ENCODE assay signal across 32 cellular contexts in genomic region chr1:2121071-2121691, GRCh38.
A peak's percentile ranks its signal among the peaks of the same experiment; 100 is the strongest.
DNase-seq lines count a peak whose midpoint lies in the region; ATAC-seq, FAIRE-seq and TF ChIP-seq lines count a peak whose summit lies in the region.
"Had no signal": no experiment of that assay in that cellular context is flagged by ENCODE, and none has a peak within 500 bp of the region (broad histone marks: within the 10 kb centered on the region; RNA-seq: fewer than 3 reads in every experiment).

No MANE protein-coding gene starts in this region.

- no peaks in the 10 kb centered on the region for H3K79me1 ChIP-seq in H9 (ENCODE audit: insufficient read depth, low read depth, low read length, poor library complexity, severe bottlenecking)

- H4K91ac ChIP-seq in H9 (ENCODE audit: insufficient read length, low read depth, low read length), result no peak overlapping the region

- H3K9ac ChIP-seq in kidney (ENCODE audit: low read length in 2 of 2) (no peak overlapping the region), H9 (ENCODE audit: extremely low read depth, insufficient read length, low read length) (no peak overlapping the region)
- H3K9ac ChIP-seq: parathyroid adenoma had no signal

- no peak overlapping the region for H3K23ac ChIP-seq in H9 (ENCODE audit: insufficient read length, low read depth, low read length)

- no CpG with 5 or more reads among the region's 15 CpGs for WGBS in H9 (ENCODE audit: extremely low coverage, insufficient read length, low lambda C conversion rate)

- intact Hi-C loops in activated CD4-positive, alpha-beta T cell treated with anti-CD3 and anti-CD28 coated beads, Interleukin-2, amount 10 ng/mL, durations not matched to agents 24 days and 14 days (cut with micrococcal nuclease), result no loop called here
- intact Hi-C loops in kidney (cut with DNase I), result no loop called here

- H2BK20ac ChIP-seq in H9 (ENCODE audit: low read depth, low read length, poor library complexity, severe bottlenecking), result no peak overlapping the region

- H3K27ac ChIP-seq in kidney (ENCODE audit: low read depth in 2 of 2, low read length in 2 of 2) (no peak overlapping the region), H9 (ENCODE audit: insufficient read length, low read depth, low read length) (no peak overlapping the region)
- H3K27ac ChIP-seq: cardiac muscle cell, esophagus muscularis mucosa, hepatocyte, parathyroid adenoma, Peyer's patch, SJCRH30, testis, vagina had no signal

- H3K4me3 ChIP-seq in kidney (ENCODE audit: low read length in 2 of 2), result no peak overlapping the region
- H3K4me3 ChIP-seq: cardiac muscle cell, esophagus muscularis mucosa, hepatocyte, Peyer's patch, SJCRH30, testis, vagina had no signal

- H4K20me1 ChIP-seq in H9 (ENCODE audit: control insufficient read depth, insufficient read depth, insufficient read length), result no peaks in the 10 kb centered on the region

- H3K79me2 ChIP-seq in H9 (ENCODE audit: insufficient read depth, low read length), result no peaks in the 10 kb centered on the region
- H3K79me2 ChIP-seq: parathyroid adenoma had no signal

- no peak overlapping the region for H3K14ac ChIP-seq in H9 (ENCODE audit: insufficient read depth, low read length)

- H3K4me1 ChIP-seq in kidney (ENCODE audit: control insufficient read depth in 1 of 2, insufficient read depth in 1 of 2, low read depth in 1 of 2, low read length in 2 of 2) (no peaks in the 10 kb centered on the region), H9 (ENCODE audit: insufficient read depth, low read length) (no peaks in the 10 kb centered on the region)
- H3K4me1 ChIP-seq: esophagus muscularis mucosa, parathyroid adenoma, SJCRH30, testis, vagina had no signal

- H2BK12ac ChIP-seq in H9 (ENCODE audit: insufficient read length, low read depth, low read length), result no peak overlapping the region

- POLR2A ChIA-PET in activated CD4-positive, alpha-beta T cell treated with anti-CD3 and anti-CD28 coated beads, Interleukin-2, amount 10 ng/mL, durations not matched to agents 7 days and 5 days (lab: Charles Lee), result no interaction called here

- no peak overlapping the region for H3K18ac ChIP-seq in H9 (ENCODE audit: insufficient read length, low read depth, low read length)

- H3K27ac Mint-ChIP-seq in activated CD4-positive, alpha-beta T cell treated with anti-CD3 and anti-CD28 coated beads, Interleukin-2, amount 10 ng/mL, durations not matched to agents 24 days and 14 days, result peak overlapping the region; percentile 10
- H3K27ac Mint-ChIP-seq in activated CD4-positive, alpha-beta T cell treated with anti-CD3 and anti-CD28 coated beads, Interleukin-2, amount 10 ng/mL, durations not matched to agents 7 days and 5 days, result no peak overlapping the region
- peak overlapping the region; percentile 81 for H3K27ac Mint-ChIP-seq in activated naive CD8-positive, alpha-beta T cell treated with anti-CD3 and anti-CD28 coated beads for 36 hours
- H3K27ac Mint-ChIP-seq in stimulated activated naive B cell treated with anti-CD40 and anti-IgM and Interleukin-4, amounts not matched to agents 10 μg/mL and 1 μg/mL and 100 μg/mL, for 72 hours, result peak overlapping the region; percentile 85
- no peak overlapping the region for H3K27ac Mint-ChIP-seq in H9
- H3K27ac Mint-ChIP-seq: activated naive CD4-positive, alpha-beta T cell treated with anti-CD3 and anti-CD28 coated beads, Interleukin-2, amount 10 ng/mL, durations not matched to agents 7 days and 5 days; activated T-cell treated with anti-CD3 and anti-CD28 coated beads, Interleukin-2, amount 50 U/mL, for 72 hours; dendritic cell treated with granulocyte-macrophage colony-stimulating factor and Interleukin-4, amounts not matched to agents 40 ng/mL and 50 ng/mL, for 4 days; endodermal cell; nephron had no signal

- H3K4me2 ChIP-seq in H9 (ENCODE audit: insufficient read depth, insufficient read length, low read length), result no peak overlapping the region
- H3K4me2 ChIP-seq: hepatocyte had no signal

- H3K9me3 ChIP-seq in kidney (ENCODE audit: control insufficient read depth in 1 of 2, low read length in 2 of 2) (peaks cover 0 to 3% of the 10 kb centered on the region in 2 donors), H9 (ENCODE audit: control insufficient read depth, low read depth, low read length) (no peaks in the 10 kb centered on the region)
- H3K9me3 ChIP-seq: Peyer's patch, testis, vagina had no signal

- no peaks in the 10 kb centered on the region for H3K23me2 ChIP-seq in H9 (ENCODE audit: insufficient read length, low read depth, low read length, poor library complexity, severe bottlenecking)

- no peak overlapping the region for H2BK5ac ChIP-seq in H9 (ENCODE audit: insufficient read length, low read length)

- H3K27me3 ChIP-seq in H9 (ENCODE audit: insufficient read depth, low read length), result no peaks in the 10 kb centered on the region
- H3K27me3 ChIP-seq: cardiac muscle cell, hepatocyte, Peyer's patch, SJCRH30, testis, vagina had no signal

- peaks cover 2% of the 10 kb centered on the region for H3K4me1 Mint-ChIP-seq in activated CD4-positive, alpha-beta T cell treated with anti-CD3 and anti-CD28 coated beads, Interleukin-2, amount 10 ng/mL, durations not matched to agents 24 days and 14 days
- no peaks in the 10 kb centered on the region for H3K4me1 Mint-ChIP-seq in activated CD4-positive, alpha-beta T cell treated with anti-CD3 and anti-CD28 coated beads, Interleukin-2, amount 10 ng/mL, durations not matched to agents 7 days and 5 days
- peaks cover 2% of the 10 kb centered on the region for H3K4me1 Mint-ChIP-seq in activated naive CD8-positive, alpha-beta T cell treated with anti-CD3 and anti-CD28 coated beads for 36 hours
- peaks cover 22 to 50% of the 10 kb centered on the region in 2 donors for H3K4me1 Mint-ChIP-seq in stimulated activated naive B cell treated with anti-CD40 and anti-IgM and Interleukin-4, amounts not matched to agents 10 μg/mL and 1 μg/mL and 100 μg/mL, for 72 hours
- H3K4me1 Mint-ChIP-seq in H9, result peaks cover 24 to 30% of the 10 kb centered on the region in 2 experiments
- H3K4me1 Mint-ChIP-seq: nephron had no signal

- no peak for DNase-seq in activated CD4-positive, alpha-beta T cell treated with anti-CD3 and anti-CD28 coated beads, Interleukin-2, amount 10 ng/mL, durations not matched to agents 24 days and 14 days
- no peak for DNase-seq in activated CD4-positive, alpha-beta T cell treated with anti-CD3 and anti-CD28 coated beads, Interleukin-2, amount 10 ng/mL, durations not matched to agents 7 days and 5 days
- no peak for DNase-seq in activated naive CD8-positive, alpha-beta T cell treated with anti-CD3 and anti-CD28 coated beads for 36 hours
- peak; percentile 39 for DNase-seq in kidney
- no peak for DNase-seq in stimulated activated naive B cell treated with anti-CD40 and anti-IgM and Interleukin-4, amounts not matched to agents 10 μg/mL and 1 μg/mL and 100 μg/mL, for 72 hours
- DNase-seq in NCI-H774 (lab: John Stamatoyannopoulos, UW), result no peak
- DNase-seq in central memory CD4-positive, alpha-beta T cell, result no peak
- DNase-seq in H9, result no peak
- DNase-seq: activated CD4-positive, CD25-positive, alpha-beta regulatory T cell treated with anti-CD3 and anti-CD28 coated beads, Interleukin-2, amount 50 U/mL, for 72 hours; activated naive CD4-positive, alpha-beta T cell treated with anti-CD3 and anti-CD28 coated beads, Interleukin-2, amount 10 ng/mL, durations not matched to agents 7 days and 5 days; activated T-cell treated with anti-CD3 and anti-CD28 coated beads, Interleukin-2, amount 50 U/mL, for 72 hours; anterior cingulate cortex; CD4-positive, CD25-positive, alpha-beta regulatory T cell; endodermal cell; foreskin melanocyte; NCI-H1092 treated with DMSO at 0.1 percent for 48 hours; NCI-H187 treated with DMSO at 0.1 percent for 48 hours; NCI-H526; Peyer's patch; SJCRH30; stimulated activated CD4-positive, alpha-beta T cell treated with anti-CD3 and anti-CD28 coated beads, Interleukin-2, amount 100 ng/mL, for 48 hours; testis had no signal

- no peak overlapping the region for H2AFZ ChIP-seq in H9 (ENCODE audit: low read length)
- H2AFZ ChIP-seq: hepatocyte, parathyroid adenoma had no signal

- no peak for ATAC-seq in stimulated activated naive B cell treated with anti-CD40 and anti-IgM and Interleukin-4, amounts not matched to agents 10 μg/mL and 1 μg/mL and 100 μg/mL, for 72 hours (replicated peaks)
- ATAC-seq: activated T-cell treated with anti-CD3 and anti-CD28 coated beads, Interleukin-2, amount 50 U/mL, for 72 hours; left colon; right cardiac atrium had no signal

- H3K56ac ChIP-seq in H9 (ENCODE audit: insufficient read length, low read depth, low read length), result no peak overlapping the region

- H2BK120ac ChIP-seq in H9 (ENCODE audit: low read depth, low read length, poor library complexity, severe bottlenecking), result no peak overlapping the region

- peaks cover 9% of the 10 kb centered on the region for H3K9me3 Mint-ChIP-seq in activated CD4-positive, alpha-beta T cell treated with anti-CD3 and anti-CD28 coated beads, Interleukin-2, amount 10 ng/mL, durations not matched to agents 24 days and 14 days
- peaks cover 14% of the 10 kb centered on the region for H3K9me3 Mint-ChIP-seq in activated CD4-positive, alpha-beta T cell treated with anti-CD3 and anti-CD28 coated beads, Interleukin-2, amount 10 ng/mL, durations not matched to agents 7 days and 5 days
- H3K9me3 Mint-ChIP-seq in activated naive CD8-positive, alpha-beta T cell treated with anti-CD3 and anti-CD28 coated beads for 36 hours, result peaks cover 13% of the 10 kb centered on the region
- H3K9me3 Mint-ChIP-seq in stimulated activated naive B cell treated with anti-CD40 and anti-IgM and Interleukin-4, amounts not matched to agents 10 μg/mL and 1 μg/mL and 100 μg/mL, for 72 hours, result peaks cover 7 to 11% of the 10 kb centered on the region in 2 donors
- peaks cover 13 to 27% of the 10 kb centered on the region in 2 experiments for H3K9me3 Mint-ChIP-seq in H9

- no peaks in the 10 kb centered on the region for H3K36me3 ChIP-seq in kidney (ENCODE audit: control insufficient read depth in 1 of 2, insufficient read depth in 2 of 2, low read length in 2 of 2)
- H3K36me3 ChIP-seq: cardiac muscle cell, esophagus muscularis mucosa, Peyer's patch, SJCRH30, vagina had no signal

- no peak overlapping the region for H3K4me3 Mint-ChIP-seq in activated CD4-positive, alpha-beta T cell treated with anti-CD3 and anti-CD28 coated beads, Interleukin-2, amount 10 ng/mL, durations not matched to agents 24 days and 14 days
- no peak overlapping the region for H3K4me3 Mint-ChIP-seq in activated CD4-positive, alpha-beta T cell treated with anti-CD3 and anti-CD28 coated beads, Interleukin-2, amount 10 ng/mL, durations not matched to agents 7 days and 5 days
- H3K4me3 Mint-ChIP-seq in activated naive CD8-positive, alpha-beta T cell treated with anti-CD3 and anti-CD28 coated beads for 36 hours, result peak overlapping the region; percentile 19
- peak overlapping the region; percentile 36 to 38 for H3K4me3 Mint-ChIP-seq in stimulated activated naive B cell treated with anti-CD40 and anti-IgM and Interleukin-4, amounts not matched to agents 10 μg/mL and 1 μg/mL and 100 μg/mL, for 72 hours
- H3K4me3 Mint-ChIP-seq in H9, result no peak overlapping the region; a peak in 1 of 5 replicates
- H3K4me3 Mint-ChIP-seq: activated naive CD4-positive, alpha-beta T cell treated with anti-CD3 and anti-CD28 coated beads, Interleukin-2, amount 10 ng/mL, durations not matched to agents 7 days and 5 days; activated T-cell treated with anti-CD3 and anti-CD28 coated beads, Interleukin-2, amount 50 U/mL, for 72 hours; CD4-positive, CD25-positive, alpha-beta regulatory T cell; dendritic cell treated with granulocyte-macrophage colony-stimulating factor and Interleukin-4, amounts not matched to agents 40 ng/mL and 50 ng/mL, for 4 days; endodermal cell; nephron had no signal

- no peak overlapping the region for H2AK5ac ChIP-seq in H9 (ENCODE audit: insufficient read length, low read length)

- CTCF ChIA-PET in activated CD4-positive, alpha-beta T cell treated with anti-CD3 and anti-CD28 coated beads, Interleukin-2, amount 10 ng/mL, durations not matched to agents 7 days and 5 days (lab: Charles Lee), result no interaction called here

- TF ChIP-seq CTCF in kidney (IDR thresholded peaks at IDR 0.05; ENCODE audit: borderline replicate concordance, extremely low read depth, insufficient read depth), result no peak
- TF ChIP-seq CTCF in H9 (conservative IDR thresholded peaks at IDR 0.05), result no peak

- H3K4ac ChIP-seq in H9 (ENCODE audit: low read depth, low read length), result no peak overlapping the region

- H2BK15ac ChIP-seq in H9 (ENCODE audit: low read depth, low read length), result no peak overlapping the region

- H3K36me3 Mint-ChIP-seq in activated CD4-positive, alpha-beta T cell treated with anti-CD3 and anti-CD28 coated beads, Interleukin-2, amount 10 ng/mL, durations not matched to agents 24 days and 14 days (ENCODE audit: low read depth), result no peaks in the 10 kb centered on the region
- H3K36me3 Mint-ChIP-seq in activated CD4-positive, alpha-beta T cell treated with anti-CD3 and anti-CD28 coated beads, Interleukin-2, amount 10 ng/mL, durations not matched to agents 7 days and 5 days (ENCODE audit: low read depth), result peaks cover 1% of the 10 kb centered on the region
- H3K36me3 Mint-ChIP-seq in activated naive CD8-positive, alpha-beta T cell treated with anti-CD3 and anti-CD28 coated beads for 36 hours, result peaks cover 10% of the 10 kb centered on the region
- H3K36me3 Mint-ChIP-seq in stimulated activated naive B cell treated with anti-CD40 and anti-IgM and Interleukin-4, amounts not matched to agents 10 μg/mL and 1 μg/mL and 100 μg/mL, for 72 hours, result peaks cover 10 to 24% of the 10 kb centered on the region in 2 donors
- H3K36me3 Mint-ChIP-seq in H9 (ENCODE audit: insufficient read depth in 1 of 3, low read depth in 3 of 3), result peaks cover 15 to 37% (median 16%) of the 10 kb centered on the region in 3 experiments

- H3T11ph ChIP-seq in H9 (ENCODE audit: low read length), result no peak overlapping the region

- FAIRE-seq in kidney (lab: Jason Lieb, UNC), result no peak
- FAIRE-seq: GM18507 had no signal

- H4K8ac ChIP-seq in H9 (replicated peaks; ENCODE audit: insufficient read length, low read depth, low read length), result no peak overlapping the region

- H4K5ac ChIP-seq in H9 (ENCODE audit: insufficient read length, low read depth, low read length), result no peak overlapping the region

- H3K27me3 Mint-ChIP-seq in activated CD4-positive, alpha-beta T cell treated with anti-CD3 and anti-CD28 coated beads, Interleukin-2, amount 10 ng/mL, durations not matched to agents 24 days and 14 days, result no peaks in the 10 kb centered on the region
- H3K27me3 Mint-ChIP-seq in activated CD4-positive, alpha-beta T cell treated with anti-CD3 and anti-CD28 coated beads, Interleukin-2, amount 10 ng/mL, durations not matched to agents 7 days and 5 days, result no peaks in the 10 kb centered on the region
- H3K27me3 Mint-ChIP-seq in activated naive CD8-positive, alpha-beta T cell treated with anti-CD3 and anti-CD28 coated beads for 36 hours, result peaks cover 3% of the 10 kb centered on the region
- no peaks in the 10 kb centered on the region for H3K27me3 Mint-ChIP-seq in stimulated activated naive B cell treated with anti-CD40 and anti-IgM and Interleukin-4, amounts not matched to agents 10 μg/mL and 1 μg/mL and 100 μg/mL, for 72 hours
- H3K27me3 Mint-ChIP-seq in H9 (ENCODE audit: low read depth), result no peaks in the 10 kb centered on the region; the same call in 1 of the 2 replicates
- H3K27me3 Mint-ChIP-seq: CD4-positive, CD25-positive, alpha-beta regulatory T cell had no signal

Comparison
In these comparisons a context has a peak if more than half of its experiments do, and no peak if none do; other contexts are left out.
1. H3K27ac Mint-ChIP-seq: peak in activated CD4-positive, alpha-beta T cell treated with anti-CD3 and anti-CD28 coated beads, Interleukin-2, amount 10 ng/mL, durations not matched to agents 24 days and 14 days (single experiment), activated naive CD8-positive, alpha-beta T cell treated with anti-CD3 and anti-CD28 coated beads for 36 hours (single experiment) and stimulated activated naive B cell treated with anti-CD40 and anti-IgM and Interleukin-4, amounts not matched to agents 10 μg/mL and 1 μg/mL and 100 μg/mL, for 72 hours (single experiment); none in activated CD4-positive, alpha-beta T cell treated with anti-CD3 and anti-CD28 coated beads, Interleukin-2, amount 10 ng/mL, durations not matched to agents 7 days and 5 days (single experiment) and H9 (0 of 3).
2. H3K4me3 Mint-ChIP-seq: peak in activated naive CD8-positive, alpha-beta T cell treated with anti-CD3 and anti-CD28 coated beads for 36 hours (single experiment) and stimulated activated naive B cell treated with anti-CD40 and anti-IgM and Interleukin-4, amounts not matched to agents 10 μg/mL and 1 μg/mL and 100 μg/mL, for 72 hours (2 of 2); none in activated CD4-positive, alpha-beta T cell treated with anti-CD3 and anti-CD28 coated beads, Interleukin-2, amount 10 ng/mL, durations not matched to agents 24 days and 14 days (single experiment), activated CD4-positive, alpha-beta T cell treated with anti-CD3 and anti-CD28 coated beads, Interleukin-2, amount 10 ng/mL, durations not matched to agents 7 days and 5 days (single experiment) and H9 (0 of 2).